Comparison of ENCODE assay signal across 16 cellular contexts in the genomic region with DNA sequence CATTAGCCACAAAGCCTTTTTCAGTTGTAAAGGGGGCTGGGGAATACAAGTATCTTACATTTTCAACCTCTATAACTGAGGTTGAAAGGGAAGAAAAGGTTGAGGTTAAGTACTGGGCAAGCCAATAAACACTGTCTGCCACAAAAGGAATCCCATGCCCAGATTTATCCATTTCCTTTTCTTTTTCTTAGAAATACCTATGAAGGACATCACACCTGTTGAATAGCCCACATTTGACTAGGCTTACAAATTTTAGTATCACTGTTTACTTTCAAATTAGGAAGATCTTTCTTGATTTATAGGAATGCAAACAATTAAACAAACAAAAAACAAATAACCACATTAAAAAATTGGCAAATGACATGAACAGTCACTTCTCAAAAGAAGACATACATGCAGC.
DNase-seq lines count a peak whose midpoint lies in the region; TF ChIP-seq lines count a peak whose summit lies in the region.
"Had no signal": no experiment of that assay in that cellular context is flagged by ENCODE, and none has a peak within 500 bp of the region (broad histone marks: within the 10 kb centered on the region; RNA-seq: fewer than 3 reads in every experiment).

No MANE protein-coding gene starts in this region.

- TF ChIP-seq EP300 in suprapubic skin (IDR thresholded peaks at IDR 0.05): no peak

- H4K20me1 ChIP-seq in mammary epithelial cell (ENCODE audit: insufficient read depth, low read length): no peaks in the 10 kb centered on the region
- H4K20me1 ChIP-seq in Loucy (ENCODE audit: insufficient read depth, low read length, poor library complexity, severe bottlenecking): no peaks in the 10 kb centered on the region

- H3K9me2 ChIP-seq in Loucy (replicated peaks; ENCODE audit: low read depth, low read length): no peaks in the 10 kb centered on the region

- H3K9ac ChIP-seq in mammary epithelial cell (ENCODE audit: insufficient read depth, low read length) (no peak overlapping the region), Loucy (ENCODE audit: low read depth, low read length, poor library complexity, severe bottlenecking) (peak overlapping the region; percentile 44)
- H3K9ac ChIP-seq: KMS-11 had no signal

- H2AFZ ChIP-seq in mammary epithelial cell (ENCODE audit: low read depth, low read length) (peak overlapping the region; percentile 96), Loucy (ENCODE audit: low read length) (0 out of 2 replicates have a peak overlapping the region, but pooled peaks have one; percentile 3)

- H3K27me3 ChIP-seq in mammary epithelial cell (ENCODE audit: insufficient read depth, low read length) (no peaks in the 10 kb centered on the region), breast epithelium (no peaks in the 10 kb centered on the region), Loucy (ENCODE audit: insufficient read depth, low read length, poor library complexity, severe bottlenecking) (no peaks in the 10 kb centered on the region), suprapubic skin (no peaks in the 10 kb centered on the region)
- H3K27me3 ChIP-seq: BE2C had no signal

- CTCF ChIA-PET in mammary epithelial cell (lab: Charles Lee; ENCODE audit: low non-redundant PET): no interaction called here
- CTCF ChIA-PET in RWPE1 (lab: Yijun Ruan, JAX): no interaction called here

- DNase-seq in mammary epithelial cell (no peak), breast epithelium (ENCODE audit: low spot score in 2 of 2) (no peak), GM19238 (ENCODE audit: insufficient read length, low spot score) (no peak), suprapubic skin (ENCODE audit: low spot score in 2 of 2) (no peak), RWPE1 (ENCODE audit: low spot score) (no peak), inferior parietal cortex (ENCODE audit: extremely low spot score) (no peak)
- DNase-seq: BE2C; C1 segment of cervical spinal cord; CD4-positive, CD25-positive, alpha-beta regulatory T cell; CD8-positive, alpha-beta memory T cell; COR-L47; HFFc6 had no signal

- TF ChIP-seq POLR2A in breast epithelium (IDR thresholded peaks at IDR 0.05): no peak
- no peak for TF ChIP-seq POLR2A in suprapubic skin (IDR thresholded peaks at IDR 0.05)

- in situ Hi-C loops in mammary epithelial cell (cut with MboI; ENCODE audit: low sequenced_read_pairs in 2 of 2): no loop called here

- peak overlapping the region; percentile 74 for H3K27ac ChIP-seq in mammary epithelial cell (ENCODE audit: insufficient read depth, low read depth, low read length)
- no peak overlapping the region for H3K27ac ChIP-seq in breast epithelium
- peak overlapping the region; percentile 58 for H3K27ac ChIP-seq in VCaP
- no peak overlapping the region for H3K27ac ChIP-seq in suprapubic skin
- H3K27ac ChIP-seq in RWPE1: no peak overlapping the region
- H3K27ac ChIP-seq: KMS-11 had no signal

- no peak overlapping the region for H3K4me3 ChIP-seq in mammary epithelial cell (replicated peaks in 1 of 3; ENCODE audit: insufficient read depth in 1 of 3, low read depth in 2 of 3, low read length in 3 of 3)
- no peak overlapping the region for H3K4me3 ChIP-seq in breast epithelium
- peak overlapping the region; percentile 59 for H3K4me3 ChIP-seq in Loucy (ENCODE audit: low read length, poor library complexity, severe bottlenecking)
- no peak overlapping the region for H3K4me3 ChIP-seq in suprapubic skin
- H3K4me3 ChIP-seq: HAP-1 had no signal

- TF ChIP-seq CTCF in mammary epithelial cell (conservative IDR thresholded peaks at IDR 0.05 in 1 of 2, IDR thresholded peaks at IDR 0.05 in 1 of 2; ENCODE audit: extremely low read depth in 1 of 2, insufficient read depth in 1 of 2, low read depth in 1 of 2, low read length in 2 of 2): no peak
- TF ChIP-seq CTCF in breast epithelium (IDR thresholded peaks at IDR 0.05): no peak
- TF ChIP-seq CTCF in Loucy (conservative IDR thresholded peaks at IDR 0.05; ENCODE audit: low read length): no peak
- no peak for TF ChIP-seq CTCF in VCaP (conservative IDR thresholded peaks at IDR 0.05)
- TF ChIP-seq CTCF in suprapubic skin (IDR thresholded peaks at IDR 0.05): no peak
- TF ChIP-seq CTCF in RWPE1 (conservative IDR thresholded peaks at IDR 0.05; ENCODE audit: low read depth): no peak

- intact Hi-C loops in mammary epithelial cell (cut with micrococcal nuclease): no loop called here
- intact Hi-C loops in breast epithelium (cut with DNase I; ENCODE audit: low total_unique reads): no loop called here

- no peaks in the 10 kb centered on the region for H3K36me3 ChIP-seq in mammary epithelial cell (ENCODE audit: insufficient read depth, low read length)
- no peaks in the 10 kb centered on the region for H3K36me3 ChIP-seq in breast epithelium
- no peaks in the 10 kb centered on the region for H3K36me3 ChIP-seq in Loucy (ENCODE audit: insufficient read depth, low read length)
- H3K36me3 ChIP-seq in suprapubic skin: no peaks in the 10 kb centered on the region
- H3K36me3 ChIP-seq: BE2C, HAP-1 had no signal

- no peaks in the 10 kb centered on the region for H3F3A ChIP-seq in Loucy (ENCODE audit: low read depth)

- dilution Hi-C loops in mammary epithelial cell (cut with HindIII; ENCODE audit: low sequenced_read_pairs): no loop called here

- BruUV-seq in mammary epithelial cell (replicated peaks; lab: Mats Ljungman, UMichigan): no TSS peak

- no peaks in the 10 kb centered on the region for H3K79me2 ChIP-seq in mammary epithelial cell (ENCODE audit: insufficient read depth, low read length)
- no peaks in the 10 kb centered on the region for H3K79me2 ChIP-seq in Loucy (ENCODE audit: insufficient read depth, low read length)

- no peaks in the 10 kb centered on the region for H3K9me3 ChIP-seq in mammary epithelial cell (replicated peaks; ENCODE audit: insufficient read depth, low read length)
- no peaks in the 10 kb centered on the region for H3K9me3 ChIP-seq in breast epithelium
- no peaks in the 10 kb centered on the region for H3K9me3 ChIP-seq in Loucy (ENCODE audit: insufficient read depth, low read depth, low read length)
- H3K9me3 ChIP-seq in suprapubic skin: no peaks in the 10 kb centered on the region
- H3K9me3 ChIP-seq: BE2C, HAP-1 had no signal

- H3K4me2 ChIP-seq in mammary epithelial cell (ENCODE audit: insufficient read depth, low read depth, low read length) (no peak overlapping the region), Loucy (ENCODE audit: low read depth, low read length, poor library complexity, severe bottlenecking) (peak overlapping the region; percentile 60)
- H3K4me2 ChIP-seq: KMS-11 had no signal

- POLR2A ChIA-PET in RWPE1 (lab: Yijun Ruan, JAX; ENCODE audit: low non-redundant PET): no interaction called here

- H3K4me1 ChIP-seq in mammary epithelial cell (ENCODE audit: insufficient read depth, low read length) (peaks cover 30% of the 10 kb centered on the region), breast epithelium (no peaks in the 10 kb centered on the region), Loucy (ENCODE audit: insufficient read depth, low read length, poor library complexity, severe bottlenecking) (peaks cover 30% of the 10 kb centered on the region), suprapubic skin (peaks cover 7% of the 10 kb centered on the region)
- H3K4me1 ChIP-seq: BE2C had no signal

Comparison
In these comparisons a context has a peak if more than half of its experiments do, and no peak if none do; other contexts are left out.
1. H3K27ac ChIP-seq: peak in mammary epithelial cell (single experiment) and VCaP (single experiment); none in breast epithelium (0 of 2), suprapubic skin (single experiment) and RWPE1 (single experiment).